2 cellular contexts compared by ENCODE assay signal in genomic region chr7:77800730-77801129, GRCh38.
TF ChIP-seq lines count a peak whose summit lies in the region.

No MANE protein-coding gene starts in this region.

TF ChIP-seq in HepG2, 621 proteins besides CTCF, POLR2A, EP300 and RAD21:
- no peak for TF ChIP-seq ZNF563 (CRISPR knock-in tag; IDR thresholded peaks at IDR 0.05)
- TF ChIP-seq CREBL2 (CRISPR knock-in tag; IDR thresholded peaks at IDR 0.05; ENCODE audit: borderline replicate concordance): no peak
- no peak for TF ChIP-seq ZSCAN31 (CRISPR knock-in tag; IDR thresholded peaks at IDR 0.05; ENCODE audit: low read depth)
- TF ChIP-seq ZBTB25 (CRISPR knock-in tag; IDR thresholded peaks at IDR 0.05): no peak
- no peak for TF ChIP-seq HNF4G (IDR thresholded peaks at IDR 0.05; ENCODE audit: borderline replicate concordance, low read depth, low read length)
- no peak for TF ChIP-seq HNF4G (CRISPR knock-in tag; IDR thresholded peaks at IDR 0.05; ENCODE audit: borderline replicate concordance, low read depth)
- TF ChIP-seq ZNF329 (CRISPR knock-in tag; IDR thresholded peaks at IDR 0.05; ENCODE audit: low read depth): no peak
- no peak for TF ChIP-seq HOXD1 (CRISPR knock-in tag; IDR thresholded peaks at IDR 0.05)
TF ChIP-seq in HepG2: peak in this region for 0.

TF ChIP-seq in HEK293T, 16 proteins besides CTCF, POLR2A, EP300 and RAD21:
- TF ChIP-seq SUZ12 (IDR thresholded peaks at IDR 0.05) (no peak), NFRKB (IDR thresholded peaks at IDR 0.05) (no peak), HDGF (IDR thresholded peaks at IDR 0.05; ENCODE audit: borderline replicate concordance) (no peak), ZNF384 (IDR thresholded peaks at IDR 0.05) (no peak), LEF1 (IDR thresholded peaks at IDR 0.05; ENCODE audit: borderline replicate concordance) (no peak), FOXK2 (IDR thresholded peaks at IDR 0.05) (no peak), L3MBTL2 (conservative IDR thresholded peaks at IDR 0.05) (no peak)
